In genomic region chr9:129021091-129021490, GRCh38 we compare ENCODE assay signal across 13 cellular contexts. TPM values are rescaled to one million over a fixed set of nuclear protein-coding genes. Genes with fewer than 3 reads are reported as not detected.
DNase-seq lines count a peak whose midpoint lies in the region; ATAC-seq lines count a peak whose summit lies in the region.
"Had no signal": no experiment of that assay in that cellular context is flagged by ENCODE, and none has a peak within 500 bp of the region (broad histone marks: within the 10 kb centered on the region; RNA-seq: fewer than 3 reads in every experiment).

No MANE protein-coding gene starts in this region.

- DNase-seq in activated CD8-positive, alpha-beta memory T cell treated with anti-CD3 and anti-CD28 coated beads, Interleukin-2, amount 10 ng/mL, durations not matched to agents 7 days and 5 days, result no peak
- DNase-seq in activated CD8-positive, alpha-beta memory T cell treated with anti-CD3 and anti-CD28 coated beads for 24 hours, result no peak
- DNase-seq in T-helper 17 cell (no peak), NCI-H82 (lab: John Stamatoyannopoulos, UW) (no peak), midbrain (lab: John Stamatoyannopoulos, UW) (no peak)
- no peak for DNase-seq in stimulated activated effector memory CD8-positive, alpha-beta T cell treated with anti-CD3 and anti-CD28 coated beads, Interleukin-12 subunit alpha, Interleukin-12 subunit beta, amount 100 ng/mL, for 72 hours (ENCODE audit: low spot score in 2 of 2)
- DNase-seq in NK-92 treated with Interleukin-12 subunit alpha and Interleukin-12 subunit beta, amount 100 ng/mL, for 24 hours (lab: John Stamatoyannopoulos, UW), result no peak
- DNase-seq: effector CD8-positive, alpha-beta T cell; H9; SW 1271 had no signal

- no peaks in the 10 kb centered on the region for H3K9me3 Mint-ChIP-seq in activated CD8-positive, alpha-beta memory T cell treated with anti-CD3 and anti-CD28 coated beads, Interleukin-2, amount 10 ng/mL, durations not matched to agents 7 days and 5 days (ENCODE audit: low read depth)
- no peaks in the 10 kb centered on the region for H3K9me3 Mint-ChIP-seq in stimulated activated effector memory CD8-positive, alpha-beta T cell treated with anti-CD3 and anti-CD28 coated beads, Interleukin-12 subunit alpha, Interleukin-12 subunit beta, amount 100 ng/mL, for 72 hours
- H3K9me3 Mint-ChIP-seq: H9, neural crest cell had no signal

- peak; percentile 59 for ATAC-seq in activated CD8-positive, alpha-beta memory T cell treated with anti-CD3 and anti-CD28 coated beads, Interleukin-2, amount 10 ng/mL, durations not matched to agents 7 days and 5 days
- peak; percentile 78 for ATAC-seq in HG02678 (IDR thresholded peaks at IDR 0.05; ENCODE audit: unreplicated experiment)
- no peak for ATAC-seq in T-helper 17 cell
- no peak for ATAC-seq in stimulated activated effector memory CD8-positive, alpha-beta T cell treated with anti-CD3 and anti-CD28 coated beads, Interleukin-12 subunit alpha, Interleukin-12 subunit beta, amount 100 ng/mL, for 72 hours
- ATAC-seq: A549 had no signal

- H3K4me1 Mint-ChIP-seq in activated CD8-positive, alpha-beta memory T cell treated with anti-CD3 and anti-CD28 coated beads, Interleukin-2, amount 10 ng/mL, durations not matched to agents 7 days and 5 days, result peaks cover 20% of the 10 kb centered on the region
- H3K4me1 Mint-ChIP-seq in T-helper 17 cell, result peaks cover 18% of the 10 kb centered on the region
- H3K4me1 Mint-ChIP-seq in stimulated activated effector memory CD8-positive, alpha-beta T cell treated with anti-CD3 and anti-CD28 coated beads, Interleukin-12 subunit alpha, Interleukin-12 subunit beta, amount 100 ng/mL, for 72 hours, result peaks cover 15% of the 10 kb centered on the region

- peak overlapping the region; percentile 77 for H3K27ac Mint-ChIP-seq in activated CD8-positive, alpha-beta memory T cell treated with anti-CD3 and anti-CD28 coated beads, Interleukin-2, amount 10 ng/mL, durations not matched to agents 7 days and 5 days
- peak overlapping the region; percentile 74 for H3K27ac Mint-ChIP-seq in T-helper 17 cell
- H3K27ac Mint-ChIP-seq in stimulated activated effector memory CD8-positive, alpha-beta T cell treated with anti-CD3 and anti-CD28 coated beads, Interleukin-12 subunit alpha, Interleukin-12 subunit beta, amount 100 ng/mL, for 72 hours, result peak overlapping the region; percentile 12

- peaks cover 4% of the 10 kb centered on the region for H3K36me3 Mint-ChIP-seq in activated CD8-positive, alpha-beta memory T cell treated with anti-CD3 and anti-CD28 coated beads, Interleukin-2, amount 10 ng/mL, durations not matched to agents 7 days and 5 days
- no peaks in the 10 kb centered on the region for H3K36me3 Mint-ChIP-seq in T-helper 17 cell (ENCODE audit: low read depth)
- peaks cover 65% of the 10 kb centered on the region for H3K36me3 Mint-ChIP-seq in stimulated activated effector memory CD8-positive, alpha-beta T cell treated with anti-CD3 and anti-CD28 coated beads, Interleukin-12 subunit alpha, Interleukin-12 subunit beta, amount 100 ng/mL, for 72 hours

- no peaks in the 10 kb centered on the region for H3K27me3 Mint-ChIP-seq in activated CD8-positive, alpha-beta memory T cell treated with anti-CD3 and anti-CD28 coated beads, Interleukin-2, amount 10 ng/mL, durations not matched to agents 7 days and 5 days
- H3K27me3 Mint-ChIP-seq in T-helper 17 cell, result no peaks in the 10 kb centered on the region

- H3K9me3 ChIP-seq in T-helper 17 cell (ENCODE audit: control insufficient read depth, low read length, poor library complexity, severe bottlenecking), result no peaks in the 10 kb centered on the region
- H3K9me3 ChIP-seq: A549 had no signal

- H3K4me3 Mint-ChIP-seq in activated CD8-positive, alpha-beta memory T cell treated with anti-CD3 and anti-CD28 coated beads, Interleukin-2, amount 10 ng/mL, durations not matched to agents 7 days and 5 days, result no peak overlapping the region
- H3K4me3 Mint-ChIP-seq in T-helper 17 cell, result no peak overlapping the region
- no peak overlapping the region for H3K4me3 Mint-ChIP-seq in stimulated activated effector memory CD8-positive, alpha-beta T cell treated with anti-CD3 and anti-CD28 coated beads, Interleukin-12 subunit alpha, Interleukin-12 subunit beta, amount 100 ng/mL, for 72 hours
- H3K4me3 Mint-ChIP-seq: H9, neural crest cell had no signal

- CTCF ChIA-PET in activated CD8-positive, alpha-beta memory T cell treated with anti-CD3 and anti-CD28 coated beads, Interleukin-2, amount 10 ng/mL, durations not matched to agents 7 days and 5 days (lab: Charles Lee), result no interaction called here

RNA-seq across cellular contexts. Expression of gene SH3GLB2, which starts 7.0 kb away (rescaled TPM):
- 10 to 100 TPM; 76.8 to 93.4 TPM for total RNA-seq in activated CD8-positive, alpha-beta memory T cell treated with anti-CD3 and anti-CD28 coated beads, Interleukin-2, amount 10 ng/mL, durations not matched to agents 7 days and 5 days
- 10 to 100 TPM; 82.2 to 87.1 TPM for total RNA-seq in T-helper 17 cell

RNA-seq across cellular contexts. Expression of gene MIGA2, which starts 15.3 kb away (rescaled TPM):
- total RNA-seq in activated CD8-positive, alpha-beta memory T cell treated with anti-CD3 and anti-CD28 coated beads, Interleukin-2, amount 10 ng/mL, durations not matched to agents 7 days and 5 days, result 10 to 100 TPM; 39.3 to 51.3 TPM
- 10 to 100 TPM; 64.2 to 81.4 TPM for total RNA-seq in T-helper 17 cell

RNA-seq across cellular contexts. Expression of gene DOLPP1, which starts 59.8 kb away (rescaled TPM):
- 10 to 100 TPM; 18.5 to 23.7 TPM for total RNA-seq in activated CD8-positive, alpha-beta memory T cell treated with anti-CD3 and anti-CD28 coated beads, Interleukin-2, amount 10 ng/mL, durations not matched to agents 7 days and 5 days
- 1 to 10 TPM; 5.3 to 8.0 TPM for total RNA-seq in T-helper 17 cell

Comparison
In these comparisons a context has a peak if more than half of its experiments do, and no peak if none do; other contexts are left out.
1. ATAC-seq: peak in activated CD8-positive, alpha-beta memory T cell treated with anti-CD3 and anti-CD28 coated beads, Interleukin-2, amount 10 ng/mL, durations not matched to agents 7 days and 5 days (single experiment) and HG02678 (single experiment); none in T-helper 17 cell (single experiment) and stimulated activated effector memory CD8-positive, alpha-beta T cell treated with anti-CD3 and anti-CD28 coated beads, Interleukin-12 subunit alpha, Interleukin-12 subunit beta, amount 100 ng/mL, for 72 hours (single experiment).
2. H3K27ac Mint-ChIP-seq: peak in every context shown above with its lines; median percentile 77 in activated CD8-positive, alpha-beta memory T cell treated with anti-CD3 and anti-CD28 coated beads, Interleukin-2, amount 10 ng/mL, durations not matched to agents 7 days and 5 days; 74 in T-helper 17 cell; 12 in stimulated activated effector memory CD8-positive, alpha-beta T cell treated with anti-CD3 and anti-CD28 coated beads, Interleukin-12 subunit alpha, Interleukin-12 subunit beta, amount 100 ng/mL, for 72 hours.